In genomic region chr19:11738746-11739620, GRCh38 we compare ENCODE assay signal across 8 cellular contexts. TPM values are rescaled to one million over a fixed set of nuclear protein-coding genes. Genes with fewer than 3 reads are reported as not detected.
DNase-seq lines count a peak whose midpoint lies in the region; ATAC-seq, FAIRE-seq and TF ChIP-seq lines count a peak whose summit lies in the region.

ZNF823 (minus strand) TSS chr19:11738946; CDS start chr19:11738819, 127 bp downstream.

- no peak for TF ChIP-seq CTCF in BE2C (IDR thresholded peaks at IDR 0.05; ENCODE audit: low read depth, low read length)

- no peaks in the 10 kb centered on the region for H3K9me3 ChIP-seq in BE2C

- DNase-seq in BE2C (peak; percentile 99), GM19238 (ENCODE audit: insufficient read length, low spot score) (peak; percentile 80), NCI-H510A (lab: John Stamatoyannopoulos, UW) (peak; percentile 96), kidney tubule cell (ENCODE audit: low spot score) (peak; percentile 99)
- peak; percentile 96 to 98 for DNase-seq in activated CD4-positive, alpha-beta T cell treated with anti-CD3 and anti-CD28 coated beads for 4 hours
- DNase-seq in stimulated activated CD4-positive, alpha-beta T cell treated with anti-CD3 and anti-CD28 coated beads, Interleukin-1b, Interleukin-23, amount 100 ng/mL, for 1 hour (ENCODE audit: low read depth in 2 of 2) = peak; percentile 91 to 97

- H3K4me3 ChIP-seq in BE2C (ENCODE audit: low read depth, low read length) = peak within 1 kb of the TSS; percentile 82

- peak; percentile 87 for ATAC-seq in HG03439 (IDR thresholded peaks at IDR 0.05; ENCODE audit: unreplicated experiment)

- H3K4me1 ChIP-seq in BE2C = peaks cover 2% of the 10 kb centered on the region; the same call in 1 of the 2 replicates

- H3K27me3 ChIP-seq in BE2C = no peaks in the 10 kb centered on the region

- peak; percentile 82 for FAIRE-seq in colon (lab: Jason Lieb, UNC)

- no peaks in the 10 kb centered on the region; the same call in 1 of the 2 replicates for H3K36me3 ChIP-seq in BE2C

RNA-seq across cellular contexts. Expression of gene ZNF823, which starts in this region (rescaled TPM):
- polyA plus RNA-seq in BE2C (2012; ENCODE audit: insufficient read depth, insufficient read length, low read depth) = 3.9 TPM

Comparison
In these comparisons a context has a peak if more than half of its experiments do, and no peak if none do; other contexts are left out.
1. Peak in every context shown above with its lines: DNase-seq, ATAC-seq and H3K4me3 ChIP-seq.